In the genomic region with DNA sequence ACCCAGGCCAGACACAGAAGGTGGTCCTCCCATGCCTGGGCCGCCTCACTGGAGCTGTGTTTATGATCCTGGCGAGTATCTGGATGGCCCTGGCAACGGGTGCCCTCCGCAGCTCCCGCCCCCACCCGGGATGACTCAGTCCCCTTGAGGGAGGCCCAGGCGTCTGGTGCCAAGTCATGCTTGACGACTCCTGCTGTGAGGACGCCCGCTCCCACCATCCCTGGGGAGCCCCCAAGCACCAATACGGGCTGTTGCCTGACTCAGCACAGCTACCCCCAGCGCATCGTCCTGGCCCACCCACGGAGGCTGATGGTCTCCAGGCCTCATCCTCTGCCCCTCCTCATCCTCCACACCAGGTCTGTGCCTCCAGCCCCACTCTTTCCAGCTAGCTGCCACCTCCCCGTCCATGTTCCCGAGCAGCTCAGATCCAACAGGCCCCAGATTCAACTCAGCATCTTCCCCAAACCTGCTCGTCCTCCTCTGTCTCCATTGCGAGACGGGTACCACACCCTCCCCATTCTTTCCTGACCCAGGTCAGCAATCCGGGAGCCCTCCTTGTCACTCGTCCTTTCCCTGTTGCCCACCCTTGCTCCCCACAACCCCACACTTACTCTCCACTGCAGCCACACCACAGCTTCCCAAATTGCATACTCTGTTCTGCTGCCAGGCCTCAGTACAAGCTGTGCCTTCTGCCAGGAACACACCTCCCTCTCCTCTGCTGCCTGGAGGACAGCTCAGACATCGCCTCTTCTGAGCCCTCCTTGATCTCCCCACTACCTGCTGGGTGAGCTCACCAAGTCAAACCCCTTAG, we compare ENCODE assay signal across 7 cellular contexts. TPM values are rescaled to one million over a fixed set of nuclear protein-coding genes. Genes with fewer than 3 reads are reported as not detected.
DNase-seq lines count a peak whose midpoint lies in the region; ATAC-seq and TF ChIP-seq lines count a peak whose summit lies in the region.

No MANE protein-coding gene starts in this region.

- DNase-seq in EH (ENCODE audit: low read depth) = peak; percentile 94
- peak; percentile 65 for DNase-seq in NCI-H1694 treated with DMSO at 0.1 percent for 48 hours (lab: John Stamatoyannopoulos, UW)
- peak; percentile 96 for DNase-seq in astrocyte of the hippocampus (ENCODE audit: low read depth, low spot score)
- DNase-seq in left lung = peak; percentile 71 to 89
- peak; percentile 82 to 98 for DNase-seq in tibial artery
- no peak for DNase-seq in globus pallidus (ENCODE audit: low spot score)

- H3K27me3 ChIP-seq in left lung (no peaks in the 10 kb centered on the region), tibial artery (no peaks in the 10 kb centered on the region)

- no peak for TF ChIP-seq CTCF in left lung (IDR thresholded peaks at IDR 0.05)
- no peak for TF ChIP-seq CTCF in tibial artery (IDR thresholded peaks at IDR 0.05)

- H3K4me3 ChIP-seq in left lung (no peak overlapping the region), tibial artery (no peak overlapping the region)

- H3K27ac ChIP-seq in left lung = no peak overlapping the region
- peak overlapping the region; percentile 75 to 78 for H3K27ac ChIP-seq in tibial artery

- H3K4me1 ChIP-seq in left lung = peaks cover 27 to 86% of the 10 kb centered on the region in 2 donors
- H3K4me1 ChIP-seq in tibial artery = peaks cover 0 to 75% (median 61%) of the 10 kb centered on the region in 4 donors

- intact Hi-C loops in left lung (cut with DNase I) = no loop called here
- intact Hi-C loops in tibial artery (cut with DNase I; ENCODE audit: low total_unique reads) = no loop called here

- H3K9me3 ChIP-seq in left lung (no peaks in the 10 kb centered on the region), tibial artery (no peaks in the 10 kb centered on the region)

- ATAC-seq in left lung = no peak
- ATAC-seq in HG03159 (IDR thresholded peaks at IDR 0.05; ENCODE audit: unreplicated experiment) = no peak

- peaks cover 0 to 3% of the 10 kb centered on the region in 2 donors for H3K36me3 ChIP-seq in left lung
- H3K36me3 ChIP-seq in tibial artery = peaks cover 0 to 3% (median 2%) of the 10 kb centered on the region in 3 donors

RNA-seq across cellular contexts. Expression of a gene that starts 2.6 kb away (rescaled TPM):
- total RNA-seq in left lung = 10 to 100 TPM in 1 of 2 donors, 1 to 10 TPM in 1; 3.9 to 13.4 TPM

RNA-seq across cellular contexts. Expression of a gene that starts 26.0 kb away (rescaled TPM):
- 10 to 100 TPM in 1 of 2 donors, 1 to 10 TPM in 1; 3.9 to 12.1 TPM for total RNA-seq in left lung

RNA-seq across cellular contexts. Expression of a gene that starts 44.2 kb away (rescaled TPM):
- total RNA-seq in left lung = 10 to 100 TPM; 30.6 to 31.8 TPM

Comparison
In these comparisons a context has a peak if more than half of its experiments do, and no peak if none do; other contexts are left out.
1. H3K27ac ChIP-seq: peak in tibial artery (2 of 2); none in left lung (0 of 2).